ENCODE assay signal across 2 cellular contexts in genomic region chr3:120681018-120681417, GRCh38.
TF ChIP-seq lines count a peak whose summit lies in the region.

No MANE protein-coding gene starts in this region.

TF ChIP-seq in GM23338, 12 proteins besides CTCF, POLR2A, EP300 and RAD21:
- TF ChIP-seq ZNF462 (CRISPR knock-in tag; IDR thresholded peaks at IDR 0.05) (no peak), ZNF331 (CRISPR knock-in tag; IDR thresholded peaks at IDR 0.05; ENCODE audit: low read depth) (no peak), POLR2AphosphoS5 (IDR thresholded peaks at IDR 0.05; ENCODE audit: low read depth) (no peak), NANOG (IDR thresholded peaks at IDR 0.05; ENCODE audit: borderline replicate concordance) (no peak)

TF ChIP-seq in H1, 55 proteins besides CTCF, POLR2A, EP300 and RAD21:
- TF ChIP-seq USF2 (IDR thresholded peaks at IDR 0.05; ENCODE audit: low read length) (no peak), TAF7 (optimal IDR thresholded peaks at IDR 0.05; ENCODE audit: borderline replicate concordance, low read depth, low read length) (no peak), TAF1 (IDR thresholded peaks at IDR 0.05; ENCODE audit: low read depth, low read length) (no peak), BACH1 (IDR thresholded peaks at IDR 0.05; ENCODE audit: low read length) (no peak), EZH2 (IDR thresholded peaks at IDR 0.05; ENCODE audit: low read depth, low read length, severe bottlenecking) (no peak), E2F6 (IDR thresholded peaks at IDR 0.05) (no peak), CBX8 (IDR thresholded peaks at IDR 0.05; ENCODE audit: borderline replicate concordance, low read depth, low read length) (no peak), RBBP5 (IDR thresholded peaks at IDR 0.05; ENCODE audit: borderline replicate concordance, low read depth, low read length) (no peak), SP2 (IDR thresholded peaks at IDR 0.05; ENCODE audit: low read length) (no peak), SUZ12 (IDR thresholded peaks at IDR 0.05; ENCODE audit: low read length) (no peak), MAFK (IDR thresholded peaks at IDR 0.05; ENCODE audit: low read depth, low read length) (no peak), HDAC6 (IDR thresholded peaks at IDR 0.05; ENCODE audit: low read depth, low read length) (no peak), BRCA1 (IDR thresholded peaks at IDR 0.05; ENCODE audit: low read depth, low read length) (no peak), KDM4A (IDR thresholded peaks at IDR 0.05; ENCODE audit: low read depth, low read length, severe bottlenecking) (no peak), SAP30 (IDR thresholded peaks at IDR 0.05; ENCODE audit: insufficient read depth, insufficient replicate concordance, low read length) (no peak), CHD2 (IDR thresholded peaks at IDR 0.05; ENCODE audit: low read length) (no peak), BCL11A (IDR thresholded peaks at IDR 0.05; ENCODE audit: low read depth in 2 of 2, low read length in 2 of 2) (no peak), JUN (IDR thresholded peaks at IDR 0.05; ENCODE audit: low read depth, low read length) (no peak)
